Comparison of ENCODE assay signal across 8 cellular contexts in the genomic region with DNA sequence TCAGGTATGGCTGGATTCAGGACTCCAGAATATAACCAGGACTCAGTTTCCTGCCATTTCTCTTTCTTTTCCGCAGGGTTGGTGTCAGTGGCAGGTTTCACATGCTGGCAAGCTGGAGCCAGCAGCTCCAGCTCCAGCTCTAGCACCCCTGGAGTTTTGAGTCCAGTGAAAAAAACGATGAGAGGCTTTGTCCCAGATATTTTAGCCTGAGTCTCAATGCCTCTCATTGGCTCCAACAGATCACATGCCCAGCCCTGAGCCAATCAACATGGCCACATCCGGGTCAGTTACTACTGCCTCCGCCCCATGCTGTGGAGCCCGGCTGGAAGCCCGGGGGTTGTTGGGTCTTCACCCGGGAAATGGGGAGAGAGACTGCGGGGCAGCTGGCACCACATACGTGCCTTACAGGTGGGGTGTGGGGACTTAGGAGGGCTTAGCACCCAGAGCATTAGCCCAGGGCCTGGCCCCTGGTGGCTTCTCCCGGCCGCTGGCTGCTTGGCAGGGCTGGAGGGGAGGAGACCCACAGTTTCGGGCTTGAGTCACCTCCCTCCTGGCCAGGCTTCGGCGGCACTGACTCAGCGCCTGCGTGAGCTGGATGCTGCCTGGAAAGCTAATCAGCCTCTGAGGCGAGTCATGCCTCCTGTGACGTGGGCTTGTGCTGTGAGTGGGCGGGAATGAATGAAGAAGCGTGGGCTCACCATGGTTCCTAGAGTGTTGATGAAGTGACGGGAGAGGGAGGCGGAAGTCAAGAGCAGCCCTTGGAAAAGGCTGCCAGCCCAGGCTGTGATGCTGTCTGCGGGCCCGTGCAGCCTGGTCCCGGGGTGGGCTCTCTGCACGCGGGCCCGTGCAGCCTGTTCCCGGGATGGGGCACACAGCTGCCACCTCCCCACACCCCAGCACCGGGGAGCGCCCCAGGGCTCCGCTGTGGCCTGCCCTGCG. TPM values are rescaled to one million over a fixed set of nuclear protein-coding genes. Genes with fewer than 3 reads are reported as not detected.
DNase-seq lines count a peak whose midpoint lies in the region; ATAC-seq, FAIRE-seq and TF ChIP-seq lines count a peak whose summit lies in the region.

No MANE protein-coding gene starts in this region.

- ATAC-seq in GM21717 (IDR thresholded peaks at IDR 0.05; ENCODE audit: unreplicated experiment) = peak; percentile 59
- peak; percentile 93 for ATAC-seq in Right ventricle myocardium inferior
- ATAC-seq in pancreas = peak; percentile 87 to 91 (median 88)
- ATAC-seq in thoracic aorta (ENCODE audit: insufficient number of reproducible peaks, low FRiP score, low read depth) = peak; percentile 92

- H3K36me3 ChIP-seq in adipocyte (ENCODE audit: control insufficient read depth, insufficient read depth, low read length, severe bottlenecking) = no peaks in the 10 kb centered on the region
- H3K36me3 ChIP-seq in pancreas = no peaks in the 10 kb centered on the region
- no peaks in the 10 kb centered on the region for H3K36me3 ChIP-seq in thoracic aorta

- H3K27ac ChIP-seq in pancreas = peak overlapping the region; percentile 83 to 95 (median 89)
- H3K27ac ChIP-seq in thoracic aorta = peak overlapping the region; percentile 93 to 97

- 42 to 54% methylated on average over 33 of the region's 33 CpGs for WGBS in pancreas, 2 donors

- intact Hi-C loops in Right ventricle myocardium inferior (cut with DNase I) = no loop called here
- intact Hi-C loops in pancreas (cut with DNase I) = no loop called here

- no peak for TF ChIP-seq CTCF in pancreas (IDR thresholded peaks at IDR 0.05)
- TF ChIP-seq CTCF in thoracic aorta (IDR thresholded peaks at IDR 0.05) = no peak

- no peak for FAIRE-seq in pancreas (lab: Jason Lieb, UNC)

- peak overlapping the region; percentile 96 for H3K9ac ChIP-seq in adipocyte (ENCODE audit: low read length)

- H3K4me3 ChIP-seq in adipocyte (ENCODE audit: low read length) = peak overlapping the region; percentile 86
- peak overlapping the region in 3 of 4 donors; percentile 18 to 39 (median 34) for H3K4me3 ChIP-seq in pancreas
- H3K4me3 ChIP-seq in thoracic aorta = peak overlapping the region; percentile 80

- H3K9me3 ChIP-seq in adipocyte (ENCODE audit: control insufficient read depth, low read length) (no peaks in the 10 kb centered on the region), pancreas (no peaks in the 10 kb centered on the region), thoracic aorta (no peaks in the 10 kb centered on the region)

- H3K4me1 ChIP-seq in adipocyte (ENCODE audit: control insufficient read depth, insufficient read depth, low read length) = peaks cover 35% of the 10 kb centered on the region
- peaks cover 0 to 7% (median 5%) of the 10 kb centered on the region in 3 donors for H3K4me1 ChIP-seq in pancreas
- H3K4me1 ChIP-seq in thoracic aorta (ENCODE audit: control insufficient read depth in 1 of 2, low read depth in 2 of 2) = peaks cover 5 to 38% of the 10 kb centered on the region in 2 donors

- DNase-seq in AG08395 (ENCODE audit: low spot score) (peak; percentile 98), NCI-H146 (lab: John Stamatoyannopoulos, UW) (peak; percentile 94), T follicular helper cell (ENCODE audit: low read depth) (peak; percentile 59), adipocyte (ENCODE audit: low read depth) (peak; percentile 99), Right ventricle myocardium inferior (ENCODE audit: missing footprints) (peak; percentile 96), pancreas (peak; percentile 82 to 91 (median 84)), thoracic aorta (ENCODE audit: low spot score) (peak; percentile 97)

- H3K27me3 ChIP-seq in adipocyte (replicated peaks; ENCODE audit: control insufficient read depth, insufficient read depth, low read length) (no peaks in the 10 kb centered on the region), pancreas (no peaks in the 10 kb centered on the region), thoracic aorta (replicated peaks; ENCODE audit: insufficient read depth) (no peaks in the 10 kb centered on the region)

RNA-seq across cellular contexts. Expression of a gene that starts 15.3 kb away (rescaled TPM):
- total RNA-seq in Right ventricle myocardium inferior = 26.7 TPM
- total RNA-seq in pancreas = 10 to 100 TPM; 15.2 to 35.3 (median 24.1) TPM
- polyA plus RNA-seq in pancreas = 10 to 100 TPM; 13.6 to 24.7 TPM
- total RNA-seq in thoracic aorta = 100 to 1,000 TPM in 1 of 2 donors, 10 to 100 TPM in 1; 71.8 to 129 TPM

RNA-seq across cellular contexts. Expression of a gene that starts 27.5 kb away (rescaled TPM):
- total RNA-seq in Right ventricle myocardium inferior (1.2 TPM), pancreas (under 1 TPM in 1 of 6 donors, not detected in 5; 0.26 TPM), thoracic aorta (under 1 TPM in 1 of 2 donors, not detected in 1; 0.41 TPM)
- polyA plus RNA-seq in pancreas = under 1 TPM in 1 of 2 donors, not detected in 1; 0.23 TPM

Comparison
In these comparisons a context has a peak if more than half of its experiments do, and no peak if none do; other contexts are left out.
1. Peak in every context shown above with its lines: DNase-seq, ATAC-seq, H3K4me3 ChIP-seq and H3K27ac ChIP-seq.
2. H3K4me3 ChIP-seq: peak in every context shown above with its lines; median percentile 86 in adipocyte; 80 in thoracic aorta; 34 in pancreas.